Comparison of ENCODE assay signal across 12 cellular contexts in the genomic region with DNA sequence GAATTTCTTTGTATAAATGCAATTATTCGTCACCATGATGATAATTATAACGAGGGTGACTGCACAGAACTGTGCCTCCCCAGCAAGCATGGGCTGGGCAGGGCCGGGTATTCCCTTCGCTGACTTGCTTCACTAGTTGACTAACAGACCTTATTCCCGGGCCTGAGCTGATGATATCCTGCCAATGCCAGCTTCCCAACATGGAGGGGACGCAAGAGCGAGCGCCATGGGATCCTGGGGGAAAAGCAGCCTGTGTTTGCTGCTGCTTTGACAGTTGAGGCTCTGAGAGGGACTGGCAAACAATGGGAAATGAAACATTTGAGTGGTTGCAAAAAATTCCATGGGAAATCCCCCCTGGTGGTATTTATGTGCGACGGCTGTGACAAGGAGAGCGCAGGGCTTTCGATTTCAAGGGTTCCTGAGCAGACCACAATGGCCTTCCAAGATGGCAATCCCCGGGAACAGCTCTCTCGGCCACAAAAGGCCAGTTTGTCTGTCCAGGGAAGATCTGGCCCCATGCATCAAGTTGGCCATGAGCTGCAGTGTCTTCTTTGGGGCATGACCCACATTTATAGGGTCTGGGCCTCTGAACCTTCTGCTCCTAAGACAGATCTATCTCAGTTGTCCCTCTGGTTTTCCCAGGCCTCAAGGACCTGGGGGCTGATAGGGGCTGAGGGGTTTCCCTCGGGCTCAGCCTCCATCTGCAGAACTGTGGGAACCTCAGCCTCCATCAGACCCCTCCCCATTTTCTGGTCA. TPM values are rescaled to one million over a fixed set of nuclear protein-coding genes. Genes with fewer than 3 reads are reported as not detected.
DNase-seq lines count a peak whose midpoint lies in the region; ATAC-seq, FAIRE-seq and TF ChIP-seq lines count a peak whose summit lies in the region.
"Had no signal": no experiment of that assay in that cellular context is flagged by ENCODE, and none has a peak within 500 bp of the region (broad histone marks: within the 10 kb centered on the region; RNA-seq: fewer than 3 reads in every experiment).

No MANE protein-coding gene starts in this region.

- DNase-seq in Caki2 (ENCODE audit: low read depth) (peak; percentile 92), K562 (ENCODE audit: extremely low read depth in 1 of 4, low spot score in 3 of 4) (no peak), urothelium cell line (ENCODE audit: low spot score) (no peak), erythroblast (lab: John Stamatoyannopoulos, UW) (no peak), lower leg skin (ENCODE audit: low spot score in 2 of 2) (no peak), amniotic stem cell (lab: John Stamatoyannopoulos, UW) (no peak)
- DNase-seq: GM23248, midbrain, NCI-H1105 treated with DMSO at 0.1 percent for 48 hours, SW 1271 had no signal

- intact Hi-C loops in K562 (cut with micrococcal nuclease) (no loop called here), lower leg skin (cut with DNase I; ENCODE audit: low total_unique reads) (no loop called here)

- ATAC-seq in GM19372 (IDR thresholded peaks at IDR 0.05; ENCODE audit: low read depth, unreplicated experiment), result peak; percentile 27
- ATAC-seq in HG03108 (IDR thresholded peaks at IDR 0.05; ENCODE audit: unreplicated experiment), result peak; percentile 24
- ATAC-seq in K562, result no peak

- peak overlapping the region in 1 of 2 experiments; percentile 38; a peak in 1 of 4 replicates for H3K9ac ChIP-seq in K562 (ENCODE audit: insufficient read depth in 1 of 2, low read depth in 2 of 2, low read length in 2 of 2)
- H3K9ac ChIP-seq: GM23248 had no signal

- no peak overlapping the region for H3K4me2 ChIP-seq in K562 (ENCODE audit: insufficient read depth, low read length)

- POLR2A ChIA-PET in K562 (lab: Yijun Ruan, JAX), result interaction anchor here (1.3 kb wide), 1 partner anchor 22 kb away, joined by 4 read pairs; a partner anchor contains a TSS

- H3K27me3 ChIP-seq in K562 (ENCODE audit: control insufficient read depth in 2 of 2, insufficient read depth in 2 of 2, low read length in 2 of 2), result no peaks in the 10 kb centered on the region

- TF ChIP-seq CTCF in K562 (IDR thresholded peaks at IDR 0.05 in 2 of 3, conservative IDR thresholded peaks at IDR 0.05 in 1 of 3; ENCODE audit: insufficient read depth in 2 of 3, low read depth in 1 of 3, low read length in 3 of 3) (no peak), lower leg skin (IDR thresholded peaks at IDR 0.05) (no peak)

- H3K9me3 ChIP-seq in K562 (replicated peaks; ENCODE audit: control insufficient read depth, insufficient read depth, low read depth, low read length), result no peaks in the 10 kb centered on the region

- no peak overlapping the region for H3K27ac ChIP-seq in K562 (ENCODE audit: extremely low read depth, low read depth, low read length)
- H3K27ac ChIP-seq: GM23248 had no signal

- H3K4me3 ChIP-seq in K562 (no peak overlapping the region), lower leg skin (ENCODE audit: low read depth, poor library complexity, severe bottlenecking) (no peak overlapping the region)
- H3K4me3 ChIP-seq: GM23248 had no signal

- TF ChIP-seq RAD21 in K562 (CRISPR knock-in tag; conservative IDR thresholded peaks at IDR 0.05 in 1 of 2, IDR thresholded peaks at IDR 0.05 in 1 of 2), result no peak

- H2AFZ ChIP-seq in K562 (ENCODE audit: low read depth, low read length), result peak overlapping the region; percentile 4; the same call in 1 of the 2 replicates
- H2AFZ ChIP-seq: GM23248 had no signal

- TF ChIP-seq POLR2A in K562 (conservative IDR thresholded peaks at IDR 0.05) (no peak), erythroblast (IDR thresholded peaks at IDR 0.05; ENCODE audit: low read length) (no peak), lower leg skin (IDR thresholded peaks at IDR 0.05) (no peak)

- H3K36me3 ChIP-seq in K562 (ENCODE audit: control insufficient read depth, insufficient read depth, low read length), result no peaks in the 10 kb centered on the region

- WGBS in K562 (ENCODE audit: insufficient coverage, low coverage, missing lambda C conversion rate), result 76% methylated on average over 15 of the region's 15 CpGs
- WGBS in lower leg skin, 2 donors, result 68 to 72% methylated on average over 15 of the region's 15 CpGs

- no TSS peak for BruUV-seq in K562 (replicated peaks; lab: Mats Ljungman, UMichigan)

- CTCF ChIA-PET in K562 (lab: Yijun Ruan, JAX; ENCODE audit: low intra/inter-chr PET ratio), result no interaction called here

- H4K20me1 ChIP-seq in K562 (replicated peaks; ENCODE audit: control insufficient read depth, insufficient read depth, low read length), result no peaks in the 10 kb centered on the region

- no peaks in the 10 kb centered on the region for H3K9me1 ChIP-seq in K562 (ENCODE audit: control insufficient read depth, insufficient read depth, low read length)

- FAIRE-seq in K562 (lab: Jason Lieb, UNC) (no peak), urothelium cell line (lab: Jason Lieb, UNC) (no peak)

- peaks cover 21 to 32% of the 10 kb centered on the region in 2 experiments for H3K4me1 ChIP-seq in K562 (replicated peaks in 1 of 2; ENCODE audit: control insufficient read depth in 2 of 2, insufficient read depth in 2 of 2, low read length in 2 of 2)

- H3K79me2 ChIP-seq in K562 (ENCODE audit: control insufficient read depth, insufficient read depth, low read length), result no peaks in the 10 kb centered on the region; the same call in 2 of the 3 replicates

- in situ Hi-C loops in Caki2 (cut with HindIII; ENCODE audit: low pct_unique_long_range_greater_than_20kb, low sequenced_read_pairs), result no loop called here
- in situ Hi-C loops in K562 (cut with MboI), result no loop called here

- no peak for TF ChIP-seq EP300 in K562 (IDR thresholded peaks at IDR 0.05; ENCODE audit: low read length)

TF ChIP-seq in K562, 482 proteins besides CTCF, POLR2A, EP300 and RAD21:
- TF ChIP-seq YY1 (IDR thresholded peaks at IDR 0.05; ENCODE audit: borderline replicate concordance in 1 of 3, control insufficient read depth in 1 of 3, extremely low read depth in 1 of 3, insufficient read depth in 3 of 3, insufficient read length in 1 of 3, insufficient replicate concordance in 2 of 3, low read depth in 1 of 3, low read length in 2 of 3) (peak in 1 of 3 experiments; percentile 13), ZFP30 (CRISPR knock-in tag; IDR thresholded peaks at IDR 0.05; ENCODE audit: borderline replicate concordance) (no peak), ZNF668 (CRISPR knock-in tag; IDR thresholded peaks at IDR 0.05) (no peak)

RNA-seq across cellular contexts. Expression of a gene that starts 21.9 kb away (rescaled TPM):
- 2.7 TPM in 1 of 2 replicates, not detected in the other for total RNA-seq in Caki2 (2014; rRNA removed; shearing (Covaris generic); ENCODE audit: low replicate concordance)
- total RNA-seq in K562 (2011; cell fraction: chromatin; rRNA removed; ENCODE audit: low replicate concordance), result 2.1 and 3.8 TPM in 2 replicates
- total RNA-seq in K562 (2011; cell fraction: nucleolus; rRNA removed), result 1.3 and 1.7 TPM in 2 replicates
- total RNA-seq in K562 (2011; cell fraction: nucleoplasm; rRNA removed), result 2.2 and 4.4 TPM in 2 replicates
- not detected in 2 replicates for total RNA-seq in K562 (2014; rRNA removed)
- 0.76 and 0.96 TPM in 2 replicates for total RNA-seq in K562 (2014; rRNA removed; fragmentation: Illumina TruSeq; extraction: Trizol)
- total RNA-seq in K562 (2015; rRNA removed; fragmentation: Illumina TruSeq; extraction: Trizol), result 0.53 TPM in 1 of 2 replicates, not detected in the other
- total RNA-seq in K562 (2021), result 1.7 and 2.0 TPM in 2 replicates
- 2.8 and 4.0 TPM in 2 replicates for polyA plus RNA-seq in K562 (2011; rRNA removed)
- polyA plus RNA-seq in K562 (2011; cell fraction: cytosol; rRNA removed), result 0.18 and 0.71 TPM in 2 replicates
- polyA plus RNA-seq in K562 (2011; cell fraction: nucleus; rRNA removed), result 2.7 and 4.3 TPM in 2 replicates
- 2.8 and 6.9 TPM in 2 replicates for polyA plus RNA-seq in K562 (2012)
- 0.80 and 1.5 TPM in 2 replicates for polyA plus RNA-seq in K562 (2014; fragmentation: Illumina TruSeq; extraction: Trizol)
- under 1 TPM; 0.55 to 0.63 TPM for polyA plus RNA-seq in K562 (2014; fragmentation: Nextera tagmentation; extraction: Ambion mirVana)
- 0.53 and 1.4 TPM in 2 replicates for polyA plus RNA-seq in K562 (2014; rRNA removed)
- 1.8 and 2.2 TPM in 2 replicates for polyA minus RNA-seq in K562 (2011; rRNA and poly(A)+ RNA removed)
- not detected in 2 replicates for polyA minus RNA-seq in K562 (2011; cell fraction: cytosol; rRNA and poly(A)+ RNA removed)
- not detected in 2 replicates for polyA minus RNA-seq in K562 (2011; cell fraction: nucleus; rRNA and poly(A)+ RNA removed)
- 1 to 10 TPM in 3 of 4 donors, not detected in 1; 2.1 to 2.5 (median 2.3) TPM for total RNA-seq in lower leg skin
